Comparison of ENCODE assay signal across 8 cellular contexts in the genomic region with DNA sequence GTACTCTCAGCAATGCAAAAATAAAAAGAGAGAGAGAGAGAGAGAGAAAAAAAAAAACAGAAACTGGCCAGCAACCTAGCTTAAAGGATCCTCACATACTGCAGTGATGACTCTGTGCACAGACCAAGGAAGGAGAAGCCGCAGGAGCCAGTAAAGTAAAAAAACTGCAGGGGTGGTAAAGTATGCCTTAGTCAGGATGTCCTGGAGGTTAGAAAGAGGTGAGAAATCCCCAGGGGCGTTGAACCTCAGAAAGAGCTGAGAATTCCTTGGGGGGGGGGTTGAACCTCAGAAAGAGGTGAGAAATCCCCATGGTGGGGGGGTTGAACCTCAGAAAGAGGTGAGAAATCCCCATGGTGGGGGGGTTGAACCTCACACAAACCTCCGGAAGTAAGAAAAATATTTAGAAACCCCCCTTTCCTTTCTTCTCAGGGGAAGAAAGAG. TPM values are rescaled to one million over a fixed set of nuclear protein-coding genes. Genes with fewer than 3 reads are reported as not detected.
DNase-seq lines count a peak whose midpoint lies in the region; ATAC-seq and TF ChIP-seq lines count a peak whose summit lies in the region.

No MANE protein-coding gene starts in this region.

- H3K4me3 ChIP-seq in BLaER1 (no peak overlapping the region), GM23338 (peak overlapping the region; percentile 47), iPS-20b (ENCODE audit: low read length) (peak overlapping the region; percentile 60)

- H3K9me3 ChIP-seq in BLaER1 (no peaks in the 10 kb centered on the region), iPS-20b (ENCODE audit: insufficient read depth, low read depth, low read length) (no peaks in the 10 kb centered on the region)

- H3K27me3 ChIP-seq in BLaER1, result peaks cover 24% of the 10 kb centered on the region
- no peaks in the 10 kb centered on the region for H3K27me3 ChIP-seq in GM23338 (ENCODE audit: insufficient read depth)
- no peaks in the 10 kb centered on the region for H3K27me3 ChIP-seq in iPS-20b (ENCODE audit: insufficient read depth, low read length)

- H3K9me3 Mint-ChIP-seq in GM23338, result peaks cover 6% of the 10 kb centered on the region
- H3K9me3 Mint-ChIP-seq in activated T-cell treated with anti-CD3 and anti-CD28 coated beads, Interleukin-2, amount 50 U/mL, for 24 hours, result no peaks in the 10 kb centered on the region

- H3K9ac ChIP-seq in BLaER1 (no peak overlapping the region), iPS-20b (ENCODE audit: low read depth, low read length) (peak overlapping the region; percentile 77; the same call in 1 of the 2 replicates)

- H3K79me2 ChIP-seq in GM23338 (replicated peaks; ENCODE audit: insufficient read depth), result no peaks in the 10 kb centered on the region

- no peak for TF ChIP-seq CTCF in GM23338 (conservative IDR thresholded peaks at IDR 0.05; ENCODE audit: low read depth in 2 of 2)

- H2AFZ ChIP-seq in GM23338, result no peak overlapping the region

- peaks cover 63% of the 10 kb centered on the region for H3K4me1 Mint-ChIP-seq in GM23338
- H3K4me1 Mint-ChIP-seq in activated T-cell treated with anti-CD3 and anti-CD28 coated beads, Interleukin-2, amount 50 U/mL, for 24 hours (ENCODE audit: low read depth), result peaks cover 23% of the 10 kb centered on the region

- DNase-seq in GM23338 (ENCODE audit: low spot score) (peak; percentile 61), NCI-H2081 (lab: John Stamatoyannopoulos, UW) (no peak), HPDE6-E6E7 (ENCODE audit: extremely low spot score) (no peak), inferior parietal cortex (ENCODE audit: extremely low spot score) (no peak), NCI-H446 treated with DMSO at 0.1 percent for 48 hours (lab: John Stamatoyannopoulos, UW) (no peak)
- DNase-seq in activated T-cell treated with anti-CD3 and anti-CD28 coated beads, Interleukin-2, amount 50 U/mL, for 24 hours, result no peak

- ATAC-seq in GM23338, result peak; percentile 83

- no peak overlapping the region for H3K27ac ChIP-seq in BLaER1
- peak overlapping the region; percentile 99 for H3K27ac ChIP-seq in GM23338 (ENCODE audit: low read depth)
- peak overlapping the region; percentile 65 for H3K27ac ChIP-seq in iPS-20b (ENCODE audit: low read length)

- H3K4me1 ChIP-seq in BLaER1, result peaks cover 10% of the 10 kb centered on the region
- H3K4me1 ChIP-seq in GM23338 (ENCODE audit: insufficient read depth), result peaks cover 42% of the 10 kb centered on the region
- peaks cover 39% of the 10 kb centered on the region for H3K4me1 ChIP-seq in iPS-20b (ENCODE audit: insufficient read depth, low read length)

- H3K36me3 Mint-ChIP-seq in GM23338 (ENCODE audit: low read depth), result peaks cover 6% of the 10 kb centered on the region; the same call in 2 of the 3 replicates
- H3K36me3 Mint-ChIP-seq in activated T-cell treated with anti-CD3 and anti-CD28 coated beads, Interleukin-2, amount 50 U/mL, for 24 hours (ENCODE audit: low read depth), result no peaks in the 10 kb centered on the region

- H3K36me3 ChIP-seq in BLaER1 (no peaks in the 10 kb centered on the region), GM23338 (ENCODE audit: insufficient read depth) (no peaks in the 10 kb centered on the region), iPS-20b (ENCODE audit: insufficient read depth, low read depth, low read length) (no peaks in the 10 kb centered on the region)

- H4K20me1 ChIP-seq in BLaER1 (no peaks in the 10 kb centered on the region), GM23338 (replicated peaks; ENCODE audit: insufficient read depth) (no peaks in the 10 kb centered on the region)

- peaks cover 14% of the 10 kb centered on the region for H3K27me3 Mint-ChIP-seq in GM23338 (ENCODE audit: insufficient read depth, low read depth, poor library complexity)
- H3K27me3 Mint-ChIP-seq in activated T-cell treated with anti-CD3 and anti-CD28 coated beads, Interleukin-2, amount 50 U/mL, for 24 hours, result peaks cover 65% of the 10 kb centered on the region

- H3K9me2 ChIP-seq in GM23338 (ENCODE audit: insufficient read depth), result no peaks in the 10 kb centered on the region

- peak overlapping the region; percentile 95 for H3K27ac Mint-ChIP-seq in GM23338
- H3K27ac Mint-ChIP-seq in activated T-cell treated with anti-CD3 and anti-CD28 coated beads, Interleukin-2, amount 50 U/mL, for 24 hours, result peak overlapping the region; percentile 88

- H3K4me2 ChIP-seq in BLaER1, result peak overlapping the region; percentile 47
- H3K4me2 ChIP-seq in GM23338, result peak overlapping the region; percentile 73

- H3K4me3 Mint-ChIP-seq in GM23338, result peak overlapping the region; percentile 70
- H3K4me3 Mint-ChIP-seq in activated T-cell treated with anti-CD3 and anti-CD28 coated beads, Interleukin-2, amount 50 U/mL, for 24 hours, result peak overlapping the region; percentile 69

- H3F3A ChIP-seq in GM23338 (replicated peaks; ENCODE audit: low read depth), result no peaks in the 10 kb centered on the region

TF ChIP-seq in GM23338, 12 proteins besides CTCF, POLR2A, EP300 and RAD21:
- no peak for TF ChIP-seq EZH2 (IDR thresholded peaks at IDR 0.05; ENCODE audit: low read depth, unreplicated experiment)

RNA-seq across cellular contexts. Expression of gene MAGEA9, which starts 48.0 kb away (rescaled TPM):
- not detected in 2 replicates for total RNA-seq in GM23338 (2014; rRNA removed; shearing (Covaris generic))
- polyA plus RNA-seq in GM23338 (2016; fragmentation: Nextera tagmentation; extraction: Ambion mirVana), result not detected in 2 replicates

RNA-seq across cellular contexts. Expression of gene MAGEA8, which starts 51.2 kb away (rescaled TPM):
- not detected in 2 replicates for total RNA-seq in GM23338 (2014; rRNA removed; shearing (Covaris generic))
- not detected in 2 replicates for polyA plus RNA-seq in GM23338 (2016; fragmentation: Nextera tagmentation; extraction: Ambion mirVana)

RNA-seq across cellular contexts. Expression of gene HSFX1, which starts 55.9 kb away (rescaled TPM):
- total RNA-seq in GM23338 (2014; rRNA removed; shearing (Covaris generic)), result 0.56 TPM in 1 of 2 replicates, not detected in the other
- polyA plus RNA-seq in GM23338 (2016; fragmentation: Nextera tagmentation; extraction: Ambion mirVana), result not detected in 2 replicates
